Comparison of ENCODE assay signal across 2 cellular contexts in the genomic region with DNA sequence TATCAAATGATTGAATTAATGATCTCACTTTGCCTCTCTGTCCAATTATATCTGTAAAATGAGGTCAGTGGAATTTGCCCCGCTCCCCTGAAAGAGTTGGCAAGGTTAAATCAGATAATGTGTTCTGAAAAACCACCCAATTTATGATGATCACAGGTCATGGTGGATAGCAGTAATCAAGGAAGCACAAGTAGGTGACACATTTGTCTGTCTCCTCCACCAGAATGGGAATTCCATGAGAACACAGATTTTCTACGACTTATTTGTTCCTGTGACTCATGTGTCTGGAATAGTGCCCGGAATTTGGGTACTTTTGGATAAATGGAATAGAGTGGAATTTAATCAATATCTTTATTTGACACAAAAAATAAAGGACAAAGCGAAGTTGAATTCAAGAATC.
TF ChIP-seq lines count a peak whose summit lies in the region.

No MANE protein-coding gene starts in this region.

TF ChIP-seq in IMR-90, 13 proteins besides CTCF, POLR2A, EP300 and RAD21:
- no peak for TF ChIP-seq NFE2L2 (IDR thresholded peaks at IDR 0.05; ENCODE audit: low read depth, low read length)
- no peak for TF ChIP-seq MAFK (IDR thresholded peaks at IDR 0.05; ENCODE audit: low read depth, low read length)
- no peak for TF ChIP-seq SMC3 (IDR thresholded peaks at IDR 0.05; ENCODE audit: low read depth, low read length)
- no peak for TF ChIP-seq RFX5 (IDR thresholded peaks at IDR 0.05; ENCODE audit: low read depth, low read length)
- no peak for TF ChIP-seq USF2 (IDR thresholded peaks at IDR 0.05; ENCODE audit: low read depth, low read length)
- no peak for TF ChIP-seq FOS (IDR thresholded peaks at IDR 0.05; ENCODE audit: low read depth, low read length)
- TF ChIP-seq BHLHE40 (IDR thresholded peaks at IDR 0.05; ENCODE audit: low read depth, low read length), result no peak
- TF ChIP-seq ELK1 (IDR thresholded peaks at IDR 0.05; ENCODE audit: borderline replicate concordance, low read depth, low read length), result no peak
- TF ChIP-seq CHD1 (IDR thresholded peaks at IDR 0.05; ENCODE audit: low read depth, low read length), result no peak
- no peak for TF ChIP-seq MXI1 (IDR thresholded peaks at IDR 0.05; ENCODE audit: borderline replicate concordance, low read depth, low read length)
- no peak for TF ChIP-seq MAZ (IDR thresholded peaks at IDR 0.05; ENCODE audit: borderline replicate concordance, low read depth, low read length)
- TF ChIP-seq CEBPB (IDR thresholded peaks at IDR 0.05; ENCODE audit: low read depth, low read length), result no peak
- no peak for TF ChIP-seq RCOR1 (IDR thresholded peaks at IDR 0.05; ENCODE audit: insufficient replicate concordance, low read length)
TF ChIP-seq in IMR-90: peak in this region for 0.

TF ChIP-seq in endothelial cell of umbilical vein, 7 proteins besides CTCF, POLR2A, EP300 and RAD21:
- no peak for TF ChIP-seq EZH2 (IDR thresholded peaks at IDR 0.05; ENCODE audit: borderline replicate concordance, low read depth, low read length, severe bottlenecking)
- TF ChIP-seq FOS (IDR thresholded peaks at IDR 0.05; ENCODE audit: borderline replicate concordance, insufficient read depth, low read length), result peak; percentile 18
